In the genomic region with DNA sequence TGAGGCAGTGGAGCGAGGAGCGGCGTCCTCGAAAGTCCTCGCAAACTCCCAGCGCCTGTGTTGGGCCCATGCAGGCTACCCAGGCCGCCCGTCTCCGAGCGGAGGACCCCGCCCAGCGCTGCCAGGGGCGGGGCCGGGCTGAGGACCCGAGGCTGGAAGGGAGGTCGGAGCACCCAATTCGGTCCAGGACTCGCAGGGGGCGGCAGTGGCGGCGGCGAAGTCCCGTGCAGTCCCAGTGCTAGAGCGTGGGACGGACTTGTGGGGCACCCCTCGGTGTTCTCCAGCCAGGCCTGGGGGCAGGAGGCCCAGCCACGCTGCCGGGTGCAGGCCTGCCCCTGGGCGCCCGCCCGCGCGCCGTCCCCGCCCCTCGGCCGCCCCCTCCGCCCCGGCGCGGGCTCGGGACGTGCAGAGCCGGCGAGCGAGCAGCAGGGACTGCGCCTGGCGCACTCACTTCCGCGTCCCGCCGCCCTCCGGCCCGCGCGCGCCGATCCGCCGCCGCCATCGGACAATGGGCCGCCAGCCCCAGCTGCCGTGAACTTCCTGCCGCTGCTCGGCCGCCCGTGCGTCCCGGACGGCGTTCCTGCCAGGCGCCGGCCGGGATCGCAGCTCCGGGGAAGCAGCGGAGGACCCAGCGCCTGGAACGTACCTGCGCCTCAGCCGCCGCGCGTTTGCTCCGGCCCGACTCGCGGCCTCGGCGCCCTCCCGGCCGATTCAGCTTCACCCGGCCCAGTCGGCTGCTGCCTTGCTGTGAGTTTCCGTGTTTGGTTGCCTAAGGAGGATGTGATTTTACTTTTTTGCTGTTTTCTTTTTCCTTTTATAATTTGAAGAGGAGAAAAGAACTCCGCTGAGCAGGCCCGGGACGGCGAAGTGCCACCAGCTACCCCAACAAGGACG, we compare ENCODE assay signal across 8 cellular contexts. TPM values are rescaled to one million over a fixed set of nuclear protein-coding genes. Genes with fewer than 3 reads are reported as not detected.
A peak's percentile ranks its signal among the peaks of the same experiment; 100 is the strongest.
DNase-seq lines count a peak whose midpoint lies in the region; ATAC-seq and TF ChIP-seq lines count a peak whose summit lies in the region.

No MANE protein-coding gene starts in this region.

- H3K9me3 ChIP-seq in PC-3 (ENCODE audit: low read length) (no peaks in the 10 kb centered on the region), fibroblast of lung (ENCODE audit: control insufficient read depth, insufficient read depth, low read depth, low read length) (no peaks in the 10 kb centered on the region)

- H3K36me3 Mint-ChIP-seq in naive thymus-derived CD8-positive, alpha-beta T cell = peaks cover 0 to 4% (median 0%) of the 10 kb centered on the region in 3 donors

- peak overlapping the region; percentile 82 to 95 (median 92) for H3K27ac Mint-ChIP-seq in naive thymus-derived CD8-positive, alpha-beta T cell
- peak overlapping the region; percentile 97 for H3K27ac Mint-ChIP-seq in stimulated activated naive CD8-positive, alpha-beta T cell treated with anti-CD3 and anti-CD28 coated beads, Interleukin-15, amount 100 ng/mL, for 72 hours

- CTCF ChIA-PET in PC-3 (lab: Charles Lee) = interaction anchor here (1.2 to 2.2 kb wide), 3 partner anchors 47 to 66 kb away, joined by 4 to 8 read pairs (median 6); no protein-coding TSS in a partner anchor

- peak overlapping the region; percentile 94 for H3K9ac ChIP-seq in PC-3 (ENCODE audit: low read length)
- H3K9ac ChIP-seq in fibroblast of lung (ENCODE audit: insufficient read depth, low read length) = peak overlapping the region; percentile 78

- no peak for TF ChIP-seq CTCF in PC-3 (conservative IDR thresholded peaks at IDR 0.05; ENCODE audit: low read depth, low read length)
- no peak for TF ChIP-seq CTCF in fibroblast of lung (conservative IDR thresholded peaks at IDR 0.05 in 1 of 2, IDR thresholded peaks at IDR 0.05 in 1 of 2; ENCODE audit: low read depth in 1 of 2, low read length in 2 of 2)

- H2AFZ ChIP-seq in PC-3 (ENCODE audit: low read length) = peak overlapping the region; percentile 84
- peak overlapping the region; percentile 63 for H2AFZ ChIP-seq in fibroblast of lung (ENCODE audit: low read length)

- POLR2A ChIA-PET in PC-3 (lab: Charles Lee; ENCODE audit: unreplicated experiment) = no interaction called here
- POLR2A ChIA-PET in naive thymus-derived CD8-positive, alpha-beta T cell (lab: Charles Lee) = interaction anchor here (0.7 to 1.6 kb wide), 5 partner anchors 13 to 322 kb away, joined by 3 to 7 read pairs (median 3); partner anchors contain the start of gene SACM1L

- peak overlapping the region; percentile 91 for H3K4me2 ChIP-seq in PC-3 (ENCODE audit: low read length)
- peak overlapping the region; percentile 98 for H3K4me2 ChIP-seq in fibroblast of lung (ENCODE audit: extremely low read depth, insufficient read depth, low read length)

- H3K9me2 ChIP-seq in PC-3 (replicated peaks; ENCODE audit: low read length) = no peaks in the 10 kb centered on the region

- no TSS peak for BruUV-seq in PC-3 (replicated peaks; lab: Mats Ljungman, UMichigan)

- no peaks in the 10 kb centered on the region for H3K9me3 Mint-ChIP-seq in naive thymus-derived CD8-positive, alpha-beta T cell
- H3K9me3 Mint-ChIP-seq in stimulated activated naive CD8-positive, alpha-beta T cell treated with anti-CD3 and anti-CD28 coated beads, Interleukin-15, amount 100 ng/mL, for 72 hours = no peaks in the 10 kb centered on the region

- H4K20me1 ChIP-seq in PC-3 (ENCODE audit: low read length) (peaks cover 30% of the 10 kb centered on the region), fibroblast of lung (ENCODE audit: control insufficient read depth, extremely low read depth, insufficient read depth, low read length) (no peaks in the 10 kb centered on the region)

- H3K4me3 Mint-ChIP-seq in naive thymus-derived CD8-positive, alpha-beta T cell = peak overlapping the region; percentile 85 to 96 (median 91)
- H3K4me3 Mint-ChIP-seq in stimulated activated naive CD8-positive, alpha-beta T cell treated with anti-CD3 and anti-CD28 coated beads, Interleukin-15, amount 100 ng/mL, for 72 hours = peak overlapping the region; percentile 86 to 92

- H3K4me1 ChIP-seq in PC-3 (ENCODE audit: insufficient read depth, low read length) (peaks cover 38% of the 10 kb centered on the region), fibroblast of lung (ENCODE audit: control insufficient read depth, extremely low read depth, insufficient read depth, low read length) (peaks cover 13% of the 10 kb centered on the region)

- ATAC-seq in HG03457 (IDR thresholded peaks at IDR 0.05; ENCODE audit: unreplicated experiment) (peak; percentile 40), PC-3 (peak; percentile 68)
- ATAC-seq in naive thymus-derived CD8-positive, alpha-beta T cell = peak; percentile 83 to 86
- ATAC-seq in stimulated activated naive CD8-positive, alpha-beta T cell treated with anti-CD3 and anti-CD28 coated beads, Interleukin-15, amount 100 ng/mL, for 72 hours = peak; percentile 92

- no peaks in the 10 kb centered on the region for H3F3A ChIP-seq in PC-3 (ENCODE audit: low read length, unreplicated experiment)

- H3K36me3 ChIP-seq in PC-3 (ENCODE audit: low read depth, low read length) = no peaks in the 10 kb centered on the region
- H3K36me3 ChIP-seq in fibroblast of lung (ENCODE audit: control insufficient read depth, insufficient read depth, low read length) = no peaks in the 10 kb centered on the region

- H3K79me2 ChIP-seq in PC-3 (ENCODE audit: low read length) (peaks cover 50% of the 10 kb centered on the region), fibroblast of lung (ENCODE audit: control insufficient read depth, insufficient read depth, low read length) (peaks cover 48% of the 10 kb centered on the region)

- no peaks in the 10 kb centered on the region for H3K27me3 Mint-ChIP-seq in naive thymus-derived CD8-positive, alpha-beta T cell
- no peaks in the 10 kb centered on the region for H3K27me3 Mint-ChIP-seq in stimulated activated naive CD8-positive, alpha-beta T cell treated with anti-CD3 and anti-CD28 coated beads, Interleukin-15, amount 100 ng/mL, for 72 hours

- intact Hi-C loops in PC-3 (cut with micrococcal nuclease) = loop anchor here (1.0 to 5.0 kb wide), 5 partner anchors 32 to 83 kb away; no protein-coding TSS in a partner anchor

- H3K4me3 ChIP-seq in PC-3 (ENCODE audit: low read length) (peak overlapping the region; percentile 89), fibroblast of lung (replicated peaks in 1 of 4; ENCODE audit: control extremely low read depth in 1 of 4, insufficient read depth in 1 of 4, low read depth in 3 of 4, low read length in 4 of 4) (peak overlapping the region; percentile 64 to 83 (median 80))

- DNase-seq in CD1c-positive myeloid dendritic cell (ENCODE audit: extremely low spot score) (peak; percentile 84), GM19240 (ENCODE audit: insufficient read length, low spot score) (peak; percentile 78), PC-3 (peak; percentile 83), fibroblast of lung (ENCODE audit: low read depth in 2 of 2) (peak; percentile 68 to 70)
- peak; percentile 83 to 86 for DNase-seq in activated T-cell treated with anti-CD3 and anti-CD28 coated beads, Interleukin-2, amount 50 U/mL, for 48 hours
- DNase-seq in naive thymus-derived CD8-positive, alpha-beta T cell = peak; percentile 42 to 77 (median 66)
- peak; percentile 78 to 82 for DNase-seq in stimulated activated naive CD8-positive, alpha-beta T cell treated with anti-CD3 and anti-CD28 coated beads, Interleukin-15, amount 100 ng/mL, for 72 hours

- peaks cover 26 to 60% (median 54%) of the 10 kb centered on the region in 4 donors for H3K4me1 Mint-ChIP-seq in naive thymus-derived CD8-positive, alpha-beta T cell
- peaks cover 56% of the 10 kb centered on the region for H3K4me1 Mint-ChIP-seq in stimulated activated naive CD8-positive, alpha-beta T cell treated with anti-CD3 and anti-CD28 coated beads, Interleukin-15, amount 100 ng/mL, for 72 hours

- H3K27me3 ChIP-seq in PC-3 (ENCODE audit: low read length) (no peaks in the 10 kb centered on the region), fibroblast of lung (ENCODE audit: control insufficient read depth, insufficient read depth, low read length) (no peaks in the 10 kb centered on the region)

- H3K27ac ChIP-seq in PC-3 (ENCODE audit: low read length) = peak overlapping the region; percentile 80
- H3K27ac ChIP-seq in fibroblast of lung (ENCODE audit: insufficient read depth, low read length) = peak overlapping the region; percentile 75

RNA-seq across cellular contexts. Expression of gene LIMD1, which starts 0.6 kb away (rescaled TPM):
- total RNA-seq in PC-3 (2014; rRNA removed) (37.1 and 42.7 TPM in 2 replicates), fibroblast of lung (20.0 and 33.9 TPM in 2 replicates)
- 16.0 and 16.8 TPM in 2 replicates for polyA plus RNA-seq in fibroblast of lung
- polyA plus RNA-seq in fibroblast of lung (2012) = 19.7 and 20.4 TPM in 2 replicates
- 148 and 253 TPM in 2 replicates for polyA minus RNA-seq in fibroblast of lung (ENCODE audit: low replicate concordance)
- total RNA-seq in naive thymus-derived CD8-positive, alpha-beta T cell = 10 to 100 TPM; 29.3 to 30.4 TPM
- polyA plus RNA-seq in naive thymus-derived CD8-positive, alpha-beta T cell = 1 to 10 TPM; 4.2 to 6.0 (median 4.6) TPM

Comparison
In these comparisons a context has a peak if more than half of its experiments do, and no peak if none do; other contexts are left out.
1. Peak in every context shown above with its lines: DNase-seq, ATAC-seq, H3K4me3 ChIP-seq and H3K27ac ChIP-seq.
2. ATAC-seq: peak in every context shown above with its lines; median percentile 92 in stimulated activated naive CD8-positive, alpha-beta T cell treated with anti-CD3 and anti-CD28 coated beads, Interleukin-15, amount 100 ng/mL, for 72 hours; 84 in naive thymus-derived CD8-positive, alpha-beta T cell; 68 in PC-3; 40 in HG03457.